ENCODE assay signal across 8 cellular contexts in the genomic region with DNA sequence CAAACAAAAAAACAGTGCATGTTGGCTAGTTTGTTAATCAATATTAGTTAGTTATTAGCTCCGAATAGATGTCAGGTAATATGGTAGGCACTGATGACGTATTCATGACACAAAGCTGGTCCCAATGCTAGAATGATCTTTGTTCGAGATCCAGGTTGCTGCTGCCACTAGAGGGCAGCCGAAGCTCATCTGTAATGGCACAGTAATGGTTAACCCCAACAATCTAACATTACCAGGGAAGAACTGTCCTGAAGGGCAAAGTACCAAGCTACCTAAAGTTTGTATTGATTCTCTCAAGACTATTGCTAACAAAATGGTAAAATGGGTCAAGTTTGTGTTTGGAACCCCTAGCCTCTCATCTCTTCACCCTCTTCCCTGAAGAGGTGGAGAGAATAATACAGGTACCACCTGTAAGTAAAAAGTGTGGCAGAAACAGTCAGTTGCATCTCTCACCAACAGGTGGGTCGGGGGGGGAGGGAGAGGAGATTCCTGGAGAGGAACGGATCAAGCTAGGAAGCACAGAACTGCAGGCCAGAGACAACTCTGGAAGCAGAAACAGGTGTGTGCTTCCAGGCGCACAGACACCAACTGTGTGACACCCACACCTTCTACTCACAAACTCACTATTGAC. TPM values are rescaled to one million over a fixed set of nuclear protein-coding genes. Genes with fewer than 3 reads are reported as not detected.
DNase-seq lines count a peak whose midpoint lies in the region; ATAC-seq and TF ChIP-seq lines count a peak whose summit lies in the region.
"Not testable (repeated sequence)": the region's sequence is repeated elsewhere in the genome, so short reads cannot be mapped to it uniquely, and the experiment has no call there.

No MANE protein-coding gene starts in this region.

- not testable (repeated sequence) for TF ChIP-seq POLR2A in right lobe of liver (IDR thresholded peaks at IDR 0.05)

- not testable (repeated sequence) for H3K9me3 Mint-ChIP-seq in activated CD4-positive, alpha-beta T cell treated with anti-CD3 and anti-CD28 coated beads for 36 hours (ENCODE audit: low read depth); stimulated activated naive B cell treated with anti-CD40 and anti-IgM and Interleukin-4, amounts not matched to agents 10 μg/mL and 1 μg/mL and 100 μg/mL, for 72 hours

- not testable (repeated sequence) for H3K4me3 Mint-ChIP-seq in activated CD4-positive, alpha-beta T cell treated with anti-CD3 and anti-CD28 coated beads for 36 hours; stimulated activated naive B cell treated with anti-CD40 and anti-IgM and Interleukin-4, amounts not matched to agents 10 μg/mL and 1 μg/mL and 100 μg/mL, for 72 hours

- H3K27me3 ChIP-seq in right lobe of liver, result not testable (repeated sequence)

- 9% methylated on average over 5 of the region's 7 CpGs for WGBS in right lobe of liver (ENCODE audit: insufficient coverage, low coverage, low lambda C conversion rate, missing lambda C conversion rate)

- DNase-seq in GM12865 (ENCODE audit: low read depth), result peak; percentile 4
- peak; percentile 9 for DNase-seq in activated CD4-positive, alpha-beta T cell treated with anti-CD3 and anti-CD28 coated beads for 36 hours
- not testable (repeated sequence) for DNase-seq in epithelial cell of proximal tubule (ENCODE audit: low read depth); right lobe of liver; stimulated activated naive B cell treated with anti-CD40 and anti-IgM and Interleukin-4, amounts not matched to agents 10 μg/mL and 1 μg/mL and 100 μg/mL, for 72 hours

- H3K4me1 Mint-ChIP-seq in activated CD4-positive, alpha-beta T cell treated with anti-CD3 and anti-CD28 coated beads for 36 hours; stimulated activated naive B cell treated with anti-CD40 and anti-IgM and Interleukin-4, amounts not matched to agents 10 μg/mL and 1 μg/mL and 100 μg/mL, for 72 hours: not testable (repeated sequence)

- intact Hi-C loops in activated CD4-positive, alpha-beta T cell treated with anti-CD3 and anti-CD28 coated beads for 36 hours (cut with DNase I, micrococcal nuclease); right lobe of liver (cut with DNase I): not testable (repeated sequence)

- ATAC-seq in GM19463 (IDR thresholded peaks at IDR 0.05; ENCODE audit: unreplicated experiment), result peak; percentile 90
- peak; percentile 87 for ATAC-seq in HG02870 (IDR thresholded peaks at IDR 0.05; ENCODE audit: unreplicated experiment)
- peak; percentile 96 for ATAC-seq in activated CD4-positive, alpha-beta T cell treated with anti-CD3 and anti-CD28 coated beads for 36 hours
- peak; percentile 96 to 98 (median 98) for ATAC-seq in right lobe of liver
- peak; percentile 95 to 98 for ATAC-seq in stimulated activated naive B cell treated with anti-CD40 and anti-IgM and Interleukin-4, amounts not matched to agents 10 μg/mL and 1 μg/mL and 100 μg/mL, for 72 hours (replicated peaks)

- CTCF ChIA-PET in activated CD4-positive, alpha-beta T cell treated with anti-CD3 and anti-CD28 coated beads for 36 hours (lab: Charles Lee), result not testable (repeated sequence)

- not testable (repeated sequence) for H3K36me3 Mint-ChIP-seq in activated CD4-positive, alpha-beta T cell treated with anti-CD3 and anti-CD28 coated beads for 36 hours (ENCODE audit: low read depth); stimulated activated naive B cell treated with anti-CD40 and anti-IgM and Interleukin-4, amounts not matched to agents 10 μg/mL and 1 μg/mL and 100 μg/mL, for 72 hours

- POLR2A ChIA-PET in activated CD4-positive, alpha-beta T cell treated with anti-CD3 and anti-CD28 coated beads for 36 hours (lab: Charles Lee), result not testable (repeated sequence)

- H3K4me1 ChIP-seq in right lobe of liver, result not testable (repeated sequence)

- H3K36me3 ChIP-seq in right lobe of liver, result not testable (repeated sequence)

- not testable (repeated sequence) for H3K27me3 Mint-ChIP-seq in activated CD4-positive, alpha-beta T cell treated with anti-CD3 and anti-CD28 coated beads for 36 hours; stimulated activated naive B cell treated with anti-CD40 and anti-IgM and Interleukin-4, amounts not matched to agents 10 μg/mL and 1 μg/mL and 100 μg/mL, for 72 hours

- TF ChIP-seq EP300 in Ishikawa (IDR thresholded peaks at IDR 0.05; ENCODE audit: borderline replicate concordance), result not testable (repeated sequence)

- peak; percentile 39 for TF ChIP-seq RAD21 in Ishikawa (IDR thresholded peaks at IDR 0.05; ENCODE audit: low read depth)

- H3K9me3 ChIP-seq in right lobe of liver, result not testable (repeated sequence)

- TF ChIP-seq CTCF in GM12865 (IDR thresholded peaks at IDR 0.05; ENCODE audit: insufficient read depth, low read depth, low read length, missing control alignments), result peak; percentile 25
- TF ChIP-seq CTCF in epithelial cell of proximal tubule (conservative IDR thresholded peaks at IDR 0.05; ENCODE audit: low read depth, low read length), result peak; percentile 45
- TF ChIP-seq CTCF in right lobe of liver (IDR thresholded peaks at IDR 0.05), result peak in 3 of 4 donors; percentile 41 to 52 (median 47)

- H3K27ac Mint-ChIP-seq in activated CD4-positive, alpha-beta T cell treated with anti-CD3 and anti-CD28 coated beads for 36 hours; stimulated activated naive B cell treated with anti-CD40 and anti-IgM and Interleukin-4, amounts not matched to agents 10 μg/mL and 1 μg/mL and 100 μg/mL, for 72 hours: not testable (repeated sequence)

- not testable (repeated sequence) for H3K27ac ChIP-seq in right lobe of liver

- not testable (repeated sequence) for H3K4me3 ChIP-seq in GM12865 (ENCODE audit: low read depth, low read length); epithelial cell of proximal tubule (ENCODE audit: low read depth, low read length); right lobe of liver

RNA-seq across cellular contexts. Expression of gene POMZP3, which starts 10.1 kb away (rescaled TPM):
- total RNA-seq in activated CD4-positive, alpha-beta T cell treated with anti-CD3 and anti-CD28 coated beads for 36 hours, result 1 to 10 TPM; 9.0 to 9.9 TPM
- 4.2 and 7.4 TPM in 2 replicates for total RNA-seq in epithelial cell of proximal tubule
- 1 to 10 TPM; 2.0 to 3.8 (median 2.6) TPM for total RNA-seq in right lobe of liver
